Comparison of ENCODE assay signal across 9 cellular contexts in the genomic region with DNA sequence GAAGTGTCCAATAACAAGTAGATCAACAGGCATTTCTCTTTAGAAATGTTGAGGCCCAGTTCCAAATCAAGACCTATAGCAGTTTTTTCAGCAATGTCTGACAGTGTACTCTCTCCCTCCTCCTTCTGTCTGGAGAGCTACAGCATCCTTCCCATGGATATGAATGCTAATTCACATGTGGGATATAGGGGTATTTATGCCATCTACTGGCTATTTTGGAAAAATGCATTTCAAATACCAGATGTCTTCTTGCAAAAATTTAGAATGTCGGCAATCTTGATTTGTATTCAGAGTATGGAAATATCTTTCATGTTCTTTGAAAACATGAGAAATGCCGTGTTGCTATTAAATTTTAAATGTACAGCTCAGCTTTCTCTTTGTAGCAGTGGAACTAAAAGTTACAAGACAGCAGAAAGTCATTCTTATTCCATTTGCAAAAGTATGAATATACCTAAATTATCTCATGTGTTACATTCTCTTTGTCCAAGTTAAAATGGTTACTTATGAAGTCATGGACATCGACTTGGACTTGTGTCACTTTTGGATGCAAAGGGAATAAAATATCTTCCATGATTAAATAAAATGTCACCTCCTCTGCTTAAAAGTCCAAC.
DNase-seq lines count a peak whose midpoint lies in the region; ATAC-seq and TF ChIP-seq lines count a peak whose summit lies in the region.
"Had no signal": no experiment of that assay in that cellular context is flagged by ENCODE, and none has a peak within 500 bp of the region (broad histone marks: within the 10 kb centered on the region; RNA-seq: fewer than 3 reads in every experiment).

No MANE protein-coding gene starts in this region.

- H3K36me3 ChIP-seq in Peyer's patch (no peaks in the 10 kb centered on the region), gastrocnemius medialis (no peaks in the 10 kb centered on the region), ovary (no peaks in the 10 kb centered on the region)
- H3K36me3 ChIP-seq: HAP-1 had no signal

- H3K4me3 ChIP-seq in Peyer's patch (no peak overlapping the region), fibroblast of pulmonary artery (replicated peaks; ENCODE audit: low read depth, low read length) (no peak overlapping the region), gastrocnemius medialis (no peak overlapping the region), ovary (no peak overlapping the region)
- H3K4me3 ChIP-seq: HAP-1 had no signal

- TF ChIP-seq EP300 in ovary (IDR thresholded peaks at IDR 0.05): no peak

- WGBS in ovary, 3 donors: 6 to 14% (median 7%) methylated on average over 3 of the region's 3 CpGs

- H3K27ac ChIP-seq in Peyer's patch (no peak overlapping the region), gastrocnemius medialis (no peak overlapping the region), ovary (no peak overlapping the region)

- TF ChIP-seq POLR2A in Peyer's patch (IDR thresholded peaks at IDR 0.05) (no peak), gastrocnemius medialis (IDR thresholded peaks at IDR 0.05) (no peak), ovary (IDR thresholded peaks at IDR 0.05) (no peak)

- ATAC-seq in gastrocnemius medialis: no peak
- ATAC-seq in GM18870 (IDR thresholded peaks at IDR 0.05; ENCODE audit: unreplicated experiment): no peak

- H3K4me1 ChIP-seq in Peyer's patch: no peaks in the 10 kb centered on the region
- no peaks in the 10 kb centered on the region for H3K4me1 ChIP-seq in gastrocnemius medialis
- no peaks in the 10 kb centered on the region for H3K4me1 ChIP-seq in ovary (ENCODE audit: insufficient read depth)
- H3K4me1 ChIP-seq: HAP-1 had no signal

- in situ Hi-C loops in gastrocnemius medialis (cut with MboI; ENCODE audit: low sequenced_read_pairs in 4 of 4): loop anchor here in 1 of 4 donors (25.0 kb wide), 1 partner anchor 1045 kb away; no protein-coding TSS in a partner anchor

- intact Hi-C loops in gastrocnemius medialis (cut with DNase I; ENCODE audit: low total_unique reads) (no loop called here), ovary (cut with DNase I) (loop anchor here in 1 of 4 donors (10.0 kb wide), 1 partner anchor 1067 kb away; a partner anchor contains a TSS)

- no peaks in the 10 kb centered on the region for H3K27me3 ChIP-seq in Peyer's patch
- H3K27me3 ChIP-seq in gastrocnemius medialis: no peaks in the 10 kb centered on the region
- no peaks in the 10 kb centered on the region for H3K27me3 ChIP-seq in ovary

- H3K9me3 ChIP-seq in Peyer's patch (no peaks in the 10 kb centered on the region), gastrocnemius medialis (no peaks in the 10 kb centered on the region), ovary (no peaks in the 10 kb centered on the region)
- H3K9me3 ChIP-seq: HAP-1 had no signal

- peak in 5 of 6 experiments; percentile 19 to 40 (median 23) for TF ChIP-seq CTCF in Peyer's patch (IDR thresholded peaks at IDR 0.05)
- TF ChIP-seq CTCF in fibroblast of pulmonary artery (IDR thresholded peaks at IDR 0.05; ENCODE audit: low read length, missing control alignments): peak; percentile 61
- no peak for TF ChIP-seq CTCF in gastrocnemius medialis (IDR thresholded peaks at IDR 0.05 in 4 of 5, conservative IDR thresholded peaks at IDR 0.05 in 1 of 5)
- no peak for TF ChIP-seq CTCF in ovary (IDR thresholded peaks at IDR 0.05)

- DNase-seq in CD1c-positive myeloid dendritic cell (ENCODE audit: extremely low spot score): peak; percentile 42
- DNase-seq in LHCN-M2 (ENCODE audit: low read depth): peak; percentile 39
- no peak for DNase-seq in Peyer's patch
- DNase-seq in fibroblast of pulmonary artery (ENCODE audit: low read depth): peak; percentile 76
- peak; percentile 70 for DNase-seq in superior temporal gyrus (ENCODE audit: extremely low spot score)
- no peak for DNase-seq in gastrocnemius medialis
- DNase-seq in ovary: no peak

Comparison
In these comparisons a context has a peak if more than half of its experiments do, and no peak if none do; other contexts are left out.
1. DNase-seq: peak in CD1c-positive myeloid dendritic cell (single experiment), LHCN-M2 (single experiment), fibroblast of pulmonary artery (single experiment) and superior temporal gyrus (single experiment); none in Peyer's patch (0 of 3), gastrocnemius medialis (0 of 2) and ovary (0 of 5).
2. CTCF ChIP-seq: peak in Peyer's patch (5 of 6) and fibroblast of pulmonary artery (single experiment); none in gastrocnemius medialis (0 of 5) and ovary (0 of 3).